19 cellular contexts compared by ENCODE assay signal in the genomic region with DNA sequence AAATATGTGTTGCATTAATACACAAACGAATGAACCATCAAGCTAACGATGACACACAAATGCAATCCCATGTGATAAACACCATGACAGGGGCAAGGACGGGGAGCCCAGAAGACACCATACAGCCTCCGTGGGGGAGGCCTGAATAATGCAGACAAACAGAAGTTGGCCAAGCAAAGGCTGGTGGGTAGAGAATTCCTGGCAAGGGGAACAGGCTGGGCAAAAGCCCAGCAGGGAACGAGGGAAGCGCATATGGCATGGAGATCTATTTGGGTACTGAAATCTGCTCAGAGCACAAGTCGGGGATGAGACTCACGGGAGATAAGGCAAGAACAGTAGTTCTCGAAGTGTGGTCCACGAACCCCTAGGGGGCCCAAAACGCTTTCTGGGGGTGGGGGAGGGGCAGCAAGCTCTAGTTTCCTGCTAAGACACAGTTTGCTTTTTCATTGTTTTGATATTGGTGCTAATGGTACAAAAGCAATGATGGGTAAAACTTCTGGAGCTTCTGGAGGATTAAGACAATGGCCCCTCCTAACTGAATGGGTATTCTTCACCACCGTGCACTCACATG. TPM values are rescaled to one million over a fixed set of nuclear protein-coding genes. Genes with fewer than 3 reads are reported as not detected.
DNase-seq lines count a peak whose midpoint lies in the region; ATAC-seq, FAIRE-seq and TF ChIP-seq lines count a peak whose summit lies in the region.
"Had no signal": no experiment of that assay in that cellular context is flagged by ENCODE, and none has a peak within 500 bp of the region (broad histone marks: within the 10 kb centered on the region; RNA-seq: fewer than 3 reads in every experiment).

No MANE protein-coding gene starts in this region.

- no peaks in the 10 kb centered on the region for H3K9me3 ChIP-seq in K562 (replicated peaks; ENCODE audit: control insufficient read depth, insufficient read depth, low read depth, low read length)
- H3K9me3 ChIP-seq in Caco-2, result no peaks in the 10 kb centered on the region
- no peaks in the 10 kb centered on the region for H3K9me3 ChIP-seq in effector memory CD4-positive, alpha-beta T cell (ENCODE audit: control insufficient read depth, low read length)
- H3K9me3 ChIP-seq: right lobe of liver, vagina had no signal

- H3K9ac ChIP-seq in K562 (ENCODE audit: insufficient read depth in 1 of 2, low read depth in 2 of 2, low read length in 2 of 2), result no peak overlapping the region
- H3K9ac ChIP-seq in mesendoderm (ENCODE audit: low read length), result no peak overlapping the region

- H3K18ac ChIP-seq in mesendoderm (ENCODE audit: low read length), result no peak overlapping the region

- intact Hi-C loops in activated CD4-positive, alpha-beta memory T cell treated with anti-CD3 and anti-CD28 coated beads for 36 hours (cut with micrococcal nuclease), result loop anchor here (10.0 kb wide), 1 partner anchor 635 kb away; a partner anchor contains a TSS
- intact Hi-C loops in K562 (cut with micrococcal nuclease) (loop anchor here (10.0 kb wide), 2 partner anchors 275 to 415 kb away; no protein-coding TSS in a partner anchor), Caco-2 (cut with micrococcal nuclease; ENCODE audit: unreplicated experiment) (loop anchor here (10.0 kb wide), 1 partner anchor 635 kb away; a partner anchor contains a TSS)

- 0 out of 2 replicates have a peak, but pooled peaks cover under 1% of the 10 kb centered on the region for H4K20me1 ChIP-seq in K562 (replicated peaks; ENCODE audit: control insufficient read depth, insufficient read depth, low read length)

- peak; percentile 45 for ATAC-seq in K562
- ATAC-seq: GM12878, left colon had no signal

- H3K4ac ChIP-seq in mesendoderm (ENCODE audit: low read depth, low read length), result no peak overlapping the region

- H3K79me2 ChIP-seq in K562 (ENCODE audit: control insufficient read depth, insufficient read depth, low read length), result no peaks in the 10 kb centered on the region
- no peaks in the 10 kb centered on the region for H3K79me2 ChIP-seq in mesendoderm (ENCODE audit: control insufficient read depth, insufficient read depth, low read length)

- H2BK15ac ChIP-seq in mesendoderm (replicated peaks; ENCODE audit: low read depth), result no peak overlapping the region

- no peak overlapping the region for H3K23ac ChIP-seq in mesendoderm (ENCODE audit: low read length)

- no peak overlapping the region for H2AFZ ChIP-seq in K562 (ENCODE audit: low read depth, low read length)

- H3K4me3 ChIP-seq in K562 (no peak overlapping the region), mesendoderm (ENCODE audit: low read length) (no peak overlapping the region), Caco-2 (ENCODE audit: low read depth, low read length) (no peak overlapping the region)
- no peak overlapping the region for H3K4me3 ChIP-seq in effector memory CD4-positive, alpha-beta T cell (ENCODE audit: insufficient read depth, low read depth, low read length, poor library complexity, severe bottlenecking)
- H3K4me3 ChIP-seq: GM12878, right lobe of liver, vagina had no signal

- no peak for TF ChIP-seq EP300 in K562 (IDR thresholded peaks at IDR 0.05; ENCODE audit: low read length)

- no peak overlapping the region for H2AK5ac ChIP-seq in mesendoderm (ENCODE audit: low read length)

- H3K4me2 ChIP-seq in K562 (ENCODE audit: insufficient read depth, low read length) (no peak overlapping the region), mesendoderm (ENCODE audit: low read length) (no peak overlapping the region)

- no peaks in the 10 kb centered on the region for H3K27me3 Mint-ChIP-seq in activated CD4-positive, alpha-beta memory T cell treated with anti-CD3 and anti-CD28 coated beads for 36 hours
- H3K27me3 Mint-ChIP-seq in activated CD4-positive, alpha-beta memory T cell treated with anti-CD3 and anti-CD28 coated beads, Interleukin-2, amount 10 ng/mL, durations not matched to agents 7 days and 5 days, result no peaks in the 10 kb centered on the region
- no peaks in the 10 kb centered on the region for H3K27me3 Mint-ChIP-seq in Caco-2 (ENCODE audit: insufficient read depth, unreplicated experiment)

- POLR2A ChIA-PET in activated CD4-positive, alpha-beta memory T cell treated with anti-CD3 and anti-CD28 coated beads for 36 hours (lab: Charles Lee), result no interaction called here
- POLR2A ChIA-PET in activated CD4-positive, alpha-beta memory T cell treated with anti-CD3 and anti-CD28 coated beads, Interleukin-2, amount 10 ng/mL, durations not matched to agents 7 days and 5 days (lab: Charles Lee), result interaction anchor here (1.3 kb wide), 1 partner anchor 13 kb away, joined by 3 read pairs; no protein-coding TSS in a partner anchor
- POLR2A ChIA-PET in K562 (lab: Yijun Ruan, JAX) (no interaction called here), Caco-2 (lab: Charles Lee) (no interaction called here)

- H3K9me1 ChIP-seq in K562 (ENCODE audit: control insufficient read depth, insufficient read depth, low read length), result no peaks in the 10 kb centered on the region

- peak; percentile 5 for TF ChIP-seq CTCF in GM12873 (IDR thresholded peaks at IDR 0.05; ENCODE audit: insufficient read depth, low read depth, low read length, missing control alignments)
- TF ChIP-seq CTCF in K562 (IDR thresholded peaks at IDR 0.05 in 2 of 3, conservative IDR thresholded peaks at IDR 0.05 in 1 of 3; ENCODE audit: insufficient read depth in 2 of 3, low read depth in 1 of 3, low read length in 3 of 3), result no peak
- TF ChIP-seq CTCF in Caco-2 (IDR thresholded peaks at IDR 0.05; ENCODE audit: insufficient read depth in 1 of 2, low read depth in 1 of 2, low read length in 1 of 2, severe bottlenecking in 1 of 2, unreplicated experiment in 1 of 2), result no peak

- H2BK120ac ChIP-seq in mesendoderm (ENCODE audit: low read depth, low read length), result no peak overlapping the region

- H4K5ac ChIP-seq in mesendoderm (ENCODE audit: low read length), result no peak overlapping the region

- in situ Hi-C loops in K562 (cut with MboI), result no loop called here

- no peak overlapping the region for H4K8ac ChIP-seq in mesendoderm (ENCODE audit: low read depth, low read length)

- H3K4me1 Mint-ChIP-seq in activated CD4-positive, alpha-beta memory T cell treated with anti-CD3 and anti-CD28 coated beads for 36 hours (ENCODE audit: low read depth), result peaks cover 19% of the 10 kb centered on the region
- peaks cover 13% of the 10 kb centered on the region for H3K4me1 Mint-ChIP-seq in activated CD4-positive, alpha-beta memory T cell treated with anti-CD3 and anti-CD28 coated beads, Interleukin-2, amount 10 ng/mL, durations not matched to agents 7 days and 5 days
- no peaks in the 10 kb centered on the region for H3K4me1 Mint-ChIP-seq in Caco-2 (ENCODE audit: low read depth, unreplicated experiment)

- H3K9me3 Mint-ChIP-seq in activated CD4-positive, alpha-beta memory T cell treated with anti-CD3 and anti-CD28 coated beads for 36 hours, result no peaks in the 10 kb centered on the region
- H3K9me3 Mint-ChIP-seq in activated CD4-positive, alpha-beta memory T cell treated with anti-CD3 and anti-CD28 coated beads, Interleukin-2, amount 10 ng/mL, durations not matched to agents 7 days and 5 days, result no peaks in the 10 kb centered on the region
- no peaks in the 10 kb centered on the region for H3K9me3 Mint-ChIP-seq in Caco-2 (ENCODE audit: unreplicated experiment)

- no peak for DNase-seq in activated CD4-positive, alpha-beta memory T cell treated with anti-CD3 and anti-CD28 coated beads for 36 hours
- DNase-seq in activated CD4-positive, alpha-beta memory T cell treated with anti-CD3 and anti-CD28 coated beads, Interleukin-2, amount 10 ng/mL, durations not matched to agents 7 days and 5 days, result no peak
- DNase-seq in K562 (ENCODE audit: extremely low read depth in 1 of 4, low spot score in 3 of 4) (no peak), mesendoderm (peak; percentile 47), Caco-2 (no peak), HuH-7 (ENCODE audit: low spot score) (no peak)
- no peak for DNase-seq in effector memory CD4-positive, alpha-beta T cell
- DNase-seq: ACHN; activated CD4-positive, CD25-positive, alpha-beta regulatory T cell; KG1; left colon; NCI-H2081 treated with DMSO at 0.1 percent for 48 hours; NCI-H524; right lobe of liver; Right ventricle myocardium superior; T-helper 2 cell had no signal

- H3K36me3 Mint-ChIP-seq in activated CD4-positive, alpha-beta memory T cell treated with anti-CD3 and anti-CD28 coated beads for 36 hours, result peaks cover 46% of the 10 kb centered on the region
- peaks cover 81% of the 10 kb centered on the region for H3K36me3 Mint-ChIP-seq in activated CD4-positive, alpha-beta memory T cell treated with anti-CD3 and anti-CD28 coated beads, Interleukin-2, amount 10 ng/mL, durations not matched to agents 7 days and 5 days (ENCODE audit: low read depth)
- peaks cover 12% of the 10 kb centered on the region for H3K36me3 Mint-ChIP-seq in Caco-2 (ENCODE audit: insufficient read depth, unreplicated experiment)

- no peak for TF ChIP-seq POLR2A in K562 (conservative IDR thresholded peaks at IDR 0.05)

- H2BK5ac ChIP-seq in mesendoderm (ENCODE audit: low read length), result no peak overlapping the region

- BruUV-seq in K562 (replicated peaks; lab: Mats Ljungman, UMichigan), result no TSS peak
- BruUV-seq in Caco-2 (replicated peaks; lab: Mats Ljungman, UMichigan), result no TSS peak

- H3K4me3 Mint-ChIP-seq in activated CD4-positive, alpha-beta memory T cell treated with anti-CD3 and anti-CD28 coated beads for 36 hours, result no peak overlapping the region
- H3K4me3 Mint-ChIP-seq in activated CD4-positive, alpha-beta memory T cell treated with anti-CD3 and anti-CD28 coated beads, Interleukin-2, amount 10 ng/mL, durations not matched to agents 7 days and 5 days, result no peak overlapping the region
- H3K4me3 Mint-ChIP-seq in Caco-2 (ENCODE audit: unreplicated experiment), result no peak overlapping the region

- H3K4me1 ChIP-seq in K562 (replicated peaks in 1 of 2; ENCODE audit: control insufficient read depth in 2 of 2, insufficient read depth in 2 of 2, low read length in 2 of 2) (peaks cover 9 to 10% of the 10 kb centered on the region in 2 experiments; a peak in 3 of 5 replicates), mesendoderm (ENCODE audit: control insufficient read depth, low read depth, low read length) (no peaks in the 10 kb centered on the region), Caco-2 (no peaks in the 10 kb centered on the region)
- H3K4me1 ChIP-seq in effector memory CD4-positive, alpha-beta T cell (ENCODE audit: control insufficient read depth, insufficient read depth, low read length, poor library complexity, severe bottlenecking), result no peaks in the 10 kb centered on the region
- H3K4me1 ChIP-seq: right lobe of liver, vagina had no signal

- no peaks in the 10 kb centered on the region for H3K79me1 ChIP-seq in mesendoderm (ENCODE audit: low read length)

- H3K27ac ChIP-seq in K562 (ENCODE audit: extremely low read depth, low read depth, low read length) (no peak overlapping the region), mesendoderm (ENCODE audit: low read depth, low read length) (no peak overlapping the region)
- no peak overlapping the region for H3K27ac ChIP-seq in effector memory CD4-positive, alpha-beta T cell (ENCODE audit: insufficient read depth, low read length, poor library complexity, severe bottlenecking)
- H3K27ac ChIP-seq: right lobe of liver, vagina had no signal

- H3K56ac ChIP-seq in mesendoderm (ENCODE audit: low read length), result no peak overlapping the region

- no peak for TF ChIP-seq RAD21 in K562 (CRISPR knock-in tag; conservative IDR thresholded peaks at IDR 0.05 in 1 of 2, IDR thresholded peaks at IDR 0.05 in 1 of 2)

- H3K27ac Mint-ChIP-seq in activated CD4-positive, alpha-beta memory T cell treated with anti-CD3 and anti-CD28 coated beads for 36 hours, result peak overlapping the region; percentile 5
- H3K27ac Mint-ChIP-seq in activated CD4-positive, alpha-beta memory T cell treated with anti-CD3 and anti-CD28 coated beads, Interleukin-2, amount 10 ng/mL, durations not matched to agents 7 days and 5 days, result no peak overlapping the region
- H3K27ac Mint-ChIP-seq in Caco-2 (ENCODE audit: unreplicated experiment), result no peak overlapping the region

- no peak for FAIRE-seq in K562 (lab: Jason Lieb, UNC)
- FAIRE-seq: GM12878 had no signal

- WGBS in K562 (ENCODE audit: insufficient coverage, low coverage, missing lambda C conversion rate), result 30% methylated on average over 12 of the region's 12 CpGs
- no CpG with 5 or more reads among the region's 12 CpGs for WGBS in mesendoderm (ENCODE audit: extremely low coverage, insufficient coverage, low lambda C conversion rate)

- CTCF ChIA-PET in activated CD4-positive, alpha-beta memory T cell treated with anti-CD3 and anti-CD28 coated beads for 36 hours (lab: Charles Lee), result no interaction called here
- CTCF ChIA-PET in activated CD4-positive, alpha-beta memory T cell treated with anti-CD3 and anti-CD28 coated beads, Interleukin-2, amount 10 ng/mL, durations not matched to agents 7 days and 5 days (lab: Charles Lee), result no interaction called here
- CTCF ChIA-PET in K562 (lab: Yijun Ruan, JAX; ENCODE audit: low intra/inter-chr PET ratio) (interaction anchor here (0.6 kb wide), 1 partner anchor 41 kb away, joined by 4 read pairs; no protein-coding TSS in a partner anchor), Caco-2 (lab: Charles Lee) (no interaction called here)

- H3K36me3 ChIP-seq in K562 (ENCODE audit: control insufficient read depth, insufficient read depth, low read length), result no peaks in the 10 kb centered on the region
- no peaks in the 10 kb centered on the region for H3K36me3 ChIP-seq in mesendoderm (ENCODE audit: control insufficient read depth, insufficient read depth, low read length)
- no peaks in the 10 kb centered on the region for H3K36me3 ChIP-seq in Caco-2 (ENCODE audit: control insufficient read depth, insufficient read depth, low read length)
- peaks cover 92% of the 10 kb centered on the region for H3K36me3 ChIP-seq in effector memory CD4-positive, alpha-beta T cell (ENCODE audit: control insufficient read depth, insufficient read depth, low read length)

- H3K27me3 ChIP-seq in K562 (ENCODE audit: control insufficient read depth in 2 of 2, insufficient read depth in 2 of 2, low read length in 2 of 2) (no peaks in the 10 kb centered on the region), mesendoderm (ENCODE audit: insufficient read depth, low read length, poor library complexity) (no peaks in the 10 kb centered on the region), Caco-2 (replicated peaks; ENCODE audit: control insufficient read depth, insufficient read depth, low read length) (no peaks in the 10 kb centered on the region)
- no peaks in the 10 kb centered on the region for H3K27me3 ChIP-seq in effector memory CD4-positive, alpha-beta T cell (replicated peaks; ENCODE audit: control insufficient read depth, insufficient read depth, low read length, poor library complexity, severe bottlenecking)
- H3K27me3 ChIP-seq: right lobe of liver, vagina had no signal

RNA-seq across cellular contexts. Expression of a gene that starts 42.9 kb away (rescaled TPM):
- 10 to 100 TPM; 47.2 to 47.4 TPM for total RNA-seq in activated CD4-positive, alpha-beta memory T cell treated with anti-CD3 and anti-CD28 coated beads for 36 hours
- 10 to 100 TPM; 37.4 to 38.8 TPM for total RNA-seq in activated CD4-positive, alpha-beta memory T cell treated with anti-CD3 and anti-CD28 coated beads, Interleukin-2, amount 10 ng/mL, durations not matched to agents 7 days and 5 days
- total RNA-seq in K562 (2011; cell fraction: chromatin; rRNA removed; ENCODE audit: low replicate concordance), result 27.1 and 32.3 TPM in 2 replicates
- total RNA-seq in K562 (2011; cell fraction: nucleolus; rRNA removed), result 11.7 and 13.2 TPM in 2 replicates
- 22.7 and 34.8 TPM in 2 replicates for total RNA-seq in K562 (2011; cell fraction: nucleoplasm; rRNA removed)
- 16.7 and 20.3 TPM in 2 replicates for total RNA-seq in K562 (2014; rRNA removed)
- total RNA-seq in K562 (2014; rRNA removed; fragmentation: Illumina TruSeq; extraction: Trizol), result 27.0 and 27.7 TPM in 2 replicates
- 24.8 and 27.2 TPM in 2 replicates for total RNA-seq in K562 (2015; rRNA removed; fragmentation: Illumina TruSeq; extraction: Trizol)
- total RNA-seq in K562 (2021), result 23.6 and 24.0 TPM in 2 replicates
- polyA plus RNA-seq in K562 (2011; rRNA removed), result 27.3 and 28.6 TPM in 2 replicates
- polyA plus RNA-seq in K562 (2011; cell fraction: cytosol; rRNA removed), result 17.0 and 22.3 TPM in 2 replicates
- 31.3 and 33.1 TPM in 2 replicates for polyA plus RNA-seq in K562 (2011; cell fraction: nucleus; rRNA removed)
- polyA plus RNA-seq in K562 (2012), result 20.0 and 23.4 TPM in 2 replicates
- polyA plus RNA-seq in K562 (2014; fragmentation: Illumina TruSeq; extraction: Trizol), result 20.9 and 24.8 TPM in 2 replicates
- 1 to 10 TPM; 3.0 to 3.5 TPM for polyA plus RNA-seq in K562 (2014; fragmentation: Nextera tagmentation; extraction: Ambion mirVana)
- polyA plus RNA-seq in K562 (2014; rRNA removed), result 13.1 and 15.6 TPM in 2 replicates
- 59.5 and 64.2 TPM in 2 replicates for polyA minus RNA-seq in K562 (2011; rRNA and poly(A)+ RNA removed)
- polyA minus RNA-seq in K562 (2011; cell fraction: cytosol; rRNA and poly(A)+ RNA removed), result 24.3 and 34.5 TPM in 2 replicates
- polyA minus RNA-seq in K562 (2011; cell fraction: nucleus; rRNA and poly(A)+ RNA removed), result 13.2 and 22.0 TPM in 2 replicates
- polyA plus RNA-seq in mesendoderm (2013, experiment 1 of 2), result 19.2 TPM
- polyA plus RNA-seq in mesendoderm (2013, experiment 2 of 2), result 20.2 TPM
- total RNA-seq in Caco-2 (2022), result 46.2 and 46.3 TPM in 2 replicates
